In the genomic region with DNA sequence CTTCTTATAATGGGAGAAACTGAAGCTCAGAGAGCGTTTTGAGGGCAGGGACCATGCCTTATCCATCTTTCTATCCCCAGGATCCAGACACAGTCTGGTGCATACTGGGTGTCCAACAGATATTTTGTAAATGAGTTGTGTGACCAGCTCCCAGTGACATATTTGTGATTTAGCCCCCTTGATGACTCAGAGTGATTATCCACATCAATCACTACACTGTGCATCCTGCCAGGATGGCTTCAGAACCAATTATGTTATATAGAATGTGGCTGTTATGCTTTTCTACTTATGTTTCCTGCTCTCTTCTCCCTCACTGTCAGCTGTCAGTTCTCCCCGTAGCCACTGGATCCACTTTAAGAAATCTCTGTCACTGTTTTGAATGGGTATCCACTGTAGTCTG, we compare ENCODE assay signal across 2 cellular contexts.
TF ChIP-seq lines count a peak whose summit lies in the region.

No MANE protein-coding gene starts in this region.

TF ChIP-seq in HEK293, 187 proteins besides CTCF, POLR2A, EP300 and RAD21 (continued from another document):
- no peak for TF ChIP-seq PBX3 (CRISPR knock-in tag; IDR thresholded peaks at IDR 0.05)

TF ChIP-seq in GM12878, 131 proteins besides CTCF, POLR2A, EP300 and RAD21 (continued from another document):
- no peak for TF ChIP-seq CUX1 (IDR thresholded peaks at IDR 0.05; ENCODE audit: insufficient replicate concordance, low read depth, low read length)
- no peak for TF ChIP-seq RUNX3 (IDR thresholded peaks at IDR 0.05; ENCODE audit: low read length)
- TF ChIP-seq CEBPB (IDR thresholded peaks at IDR 0.05; ENCODE audit: borderline replicate concordance in 1 of 2, low read depth in 2 of 2, low read length in 2 of 2): no peak
- no peak for TF ChIP-seq STAT3 (IDR thresholded peaks at IDR 0.05; ENCODE audit: low read depth, low read length)
- TF ChIP-seq CBFB (IDR thresholded peaks at IDR 0.05; ENCODE audit: low read depth): no peak
- TF ChIP-seq SMARCA5 (IDR thresholded peaks at IDR 0.05): no peak
- no peak for TF ChIP-seq SPI1 (IDR thresholded peaks at IDR 0.05; ENCODE audit: borderline replicate concordance, insufficient read depth, low read depth, low read length)
- no peak for TF ChIP-seq NBN (IDR thresholded peaks at IDR 0.05)
- TF ChIP-seq IKZF2 (IDR thresholded peaks at IDR 0.05): no peak
- TF ChIP-seq BHLHE40 (IDR thresholded peaks at IDR 0.05; ENCODE audit: borderline replicate concordance in 1 of 2, low read depth in 2 of 2, low read length in 1 of 2): no peak
- TF ChIP-seq BACH1 (IDR thresholded peaks at IDR 0.05; ENCODE audit: borderline replicate concordance): no peak
- no peak for TF ChIP-seq ZNF622 (IDR thresholded peaks at IDR 0.05)
- TF ChIP-seq, protein P1, sequence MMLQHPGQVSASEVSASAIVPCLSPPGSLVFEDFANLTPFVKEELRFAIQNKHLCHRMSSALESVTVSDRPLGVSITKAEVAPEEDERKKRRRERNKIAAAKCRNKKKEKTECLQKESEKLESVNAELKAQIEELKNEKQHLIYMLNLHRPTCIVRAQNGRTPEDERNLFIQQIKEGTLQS (IDR thresholded peaks at IDR 0.05; ENCODE audit: borderline replicate concordance, extremely low read depth, low read depth, low read length): no peak
- no peak for TF ChIP-seq BCL3 (IDR thresholded peaks at IDR 0.05; ENCODE audit: borderline replicate concordance, insufficient read depth, low read depth, low read length, poor library complexity, severe bottlenecking)
- no peak for TF ChIP-seq STAT1 (conservative IDR thresholded peaks at IDR 0.05)
- no peak for TF ChIP-seq NR2C1 (IDR thresholded peaks at IDR 0.05)
- TF ChIP-seq ZBED1 (IDR thresholded peaks at IDR 0.05; ENCODE audit: borderline replicate concordance): no peak
- TF ChIP-seq, protein P2, sequence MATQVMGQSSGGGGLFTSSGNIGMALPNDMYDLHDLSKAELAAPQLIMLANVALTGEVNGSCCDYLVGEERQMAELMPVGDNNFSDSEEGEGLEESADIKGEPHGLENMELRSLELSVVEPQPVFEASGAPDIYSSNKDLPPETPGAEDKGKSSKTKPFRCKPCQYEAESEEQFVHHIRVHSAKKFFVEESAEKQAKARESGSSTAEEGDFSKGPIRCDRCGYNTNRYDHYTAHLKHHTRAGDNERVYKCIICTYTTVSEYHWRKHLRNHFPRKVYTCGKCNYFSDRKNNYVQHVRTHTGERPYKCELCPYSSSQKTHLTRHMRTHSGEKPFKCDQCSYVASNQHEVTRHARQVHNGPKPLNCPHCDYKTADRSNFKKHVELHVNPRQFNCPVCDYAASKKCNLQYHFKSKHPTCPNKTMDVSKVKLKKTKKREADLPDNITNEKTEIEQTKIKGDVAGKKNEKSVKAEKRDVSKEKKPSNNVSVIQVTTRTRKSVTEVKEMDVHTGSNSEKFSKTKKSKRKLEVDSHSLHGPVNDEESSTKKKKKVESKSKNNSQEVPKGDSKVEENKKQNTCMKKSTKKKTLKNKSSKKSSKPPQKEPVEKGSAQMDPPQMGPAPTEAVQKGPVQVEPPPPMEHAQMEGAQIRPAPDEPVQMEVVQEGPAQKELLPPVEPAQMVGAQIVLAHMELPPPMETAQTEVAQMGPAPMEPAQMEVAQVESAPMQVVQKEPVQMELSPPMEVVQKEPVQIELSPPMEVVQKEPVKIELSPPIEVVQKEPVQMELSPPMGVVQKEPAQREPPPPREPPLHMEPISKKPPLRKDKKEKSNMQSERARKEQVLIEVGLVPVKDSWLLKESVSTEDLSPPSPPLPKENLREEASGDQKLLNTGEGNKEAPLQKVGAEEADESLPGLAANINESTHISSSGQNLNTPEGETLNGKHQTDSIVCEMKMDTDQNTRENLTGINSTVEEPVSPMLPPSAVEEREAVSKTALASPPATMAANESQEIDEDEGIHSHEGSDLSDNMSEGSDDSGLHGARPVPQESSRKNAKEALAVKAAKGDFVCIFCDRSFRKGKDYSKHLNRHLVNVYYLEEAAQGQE (IDR thresholded peaks at IDR 0.05; ENCODE audit: low read depth, low read length): no peak
